In genomic region chr3:12954180-12954579, GRCh38 we compare ENCODE assay signal across 13 cellular contexts.
DNase-seq lines count a peak whose midpoint lies in the region; ATAC-seq and TF ChIP-seq lines count a peak whose summit lies in the region.
"Had no signal": no experiment of that assay in that cellular context is flagged by ENCODE, and none has a peak within 500 bp of the region (broad histone marks: within the 10 kb centered on the region; RNA-seq: fewer than 3 reads in every experiment).

No MANE protein-coding gene starts in this region.

- CTCF ChIA-PET in CD4-positive, alpha-beta T cell (lab: Charles Lee): no interaction called here

- DNase-seq in CD4-positive, alpha-beta T cell: no peak
- DNase-seq in esophagus squamous epithelium (lab: John Stamatoyannopoulos, UW) (no peak), gastrocnemius medialis (no peak), SKM-1 treated with dmso at 0.1 percent for 144 hours (lab: John Stamatoyannopoulos, UW; ENCODE audit: unreplicated experiment) (no peak), BE2C (no peak), activated gamma-delta T cell (lab: John Stamatoyannopoulos, UW) (no peak), HAP-1 (ENCODE audit: low spot score in 2 of 2) (no peak)
- DNase-seq: activated CD4-positive, alpha-beta T cell treated with anti-CD3 and anti-CD28 coated beads for 1 hour; DND-41; GM23248; NCI-H748 treated with DMSO at 0.1 percent for 48 hours; T-helper 1 cell had no signal

- H3K27me3 Mint-ChIP-seq in CD4-positive, alpha-beta T cell: no peaks in the 10 kb centered on the region

- no peak for TF ChIP-seq CTCF in CD4-positive, alpha-beta T cell (IDR thresholded peaks at IDR 0.05)
- TF ChIP-seq CTCF in VCaP (conservative IDR thresholded peaks at IDR 0.05) (no peak), esophagus squamous epithelium (IDR thresholded peaks at IDR 0.05) (no peak), gastrocnemius medialis (IDR thresholded peaks at IDR 0.05 in 4 of 5, conservative IDR thresholded peaks at IDR 0.05 in 1 of 5) (no peak), BE2C (IDR thresholded peaks at IDR 0.05; ENCODE audit: low read depth, low read length) (no peak)

- H3K9me3 Mint-ChIP-seq in CD4-positive, alpha-beta T cell: no peaks in the 10 kb centered on the region

- peaks cover 32 to 84% (median 51%) of the 10 kb centered on the region in 3 donors for H3K4me1 ChIP-seq in esophagus squamous epithelium
- H3K4me1 ChIP-seq in gastrocnemius medialis: peaks cover 75 to 86% of the 10 kb centered on the region in 2 donors
- no peaks in the 10 kb centered on the region; the same call in 1 of the 2 replicates for H3K4me1 ChIP-seq in BE2C
- peaks cover 1% of the 10 kb centered on the region for H3K4me1 ChIP-seq in HAP-1

- WGBS in esophagus squamous epithelium, 2 donors: 73 to 78% methylated on average over 5 of the region's 6 CpGs

- peaks cover 66% of the 10 kb centered on the region for H3K4me1 Mint-ChIP-seq in CD4-positive, alpha-beta T cell (ENCODE audit: low read depth)

- H3K27ac ChIP-seq in CD4-positive, alpha-beta T cell (ENCODE audit: low read depth, low read length): no peak overlapping the region
- H3K27ac ChIP-seq in VCaP (peak overlapping the region; percentile 77), esophagus squamous epithelium (peak overlapping the region; percentile 3 to 79 (median 68)), gastrocnemius medialis (peak overlapping the region; percentile 70 to 88 (median 80))

- H3K27ac Mint-ChIP-seq in CD4-positive, alpha-beta T cell: peak overlapping the region; percentile 63

- H3K27me3 ChIP-seq in CD4-positive, alpha-beta T cell (ENCODE audit: control insufficient read depth, insufficient read depth, low read length): no peaks in the 10 kb centered on the region
- H3K27me3 ChIP-seq in esophagus squamous epithelium: no peaks in the 10 kb centered on the region
- H3K27me3 ChIP-seq in gastrocnemius medialis: no peaks in the 10 kb centered on the region
- H3K27me3 ChIP-seq in BE2C: no peaks in the 10 kb centered on the region
- no peaks in the 10 kb centered on the region for H3K27me3 ChIP-seq in HAP-1 (ENCODE audit: low read depth)

- intact Hi-C loops in CD4-positive, alpha-beta T cell (cut with DNase I, micrococcal nuclease): no loop called here
- intact Hi-C loops in esophagus squamous epithelium (cut with DNase I) (no loop called here), gastrocnemius medialis (cut with DNase I; ENCODE audit: low total_unique reads) (loop anchor here (2.0 kb wide), 1 partner anchor 41 kb away; no protein-coding TSS in a partner anchor)

- H3K4me3 Mint-ChIP-seq in CD4-positive, alpha-beta T cell: no peak overlapping the region

- peaks cover 30% of the 10 kb centered on the region for H3K36me3 Mint-ChIP-seq in CD4-positive, alpha-beta T cell (ENCODE audit: low read depth)

- H3K36me3 ChIP-seq in esophagus squamous epithelium (no peaks in the 10 kb centered on the region), gastrocnemius medialis (no peaks in the 10 kb centered on the region), BE2C (no peaks in the 10 kb centered on the region), HAP-1 (replicated peaks) (no peaks in the 10 kb centered on the region)

- in situ Hi-C loops in gastrocnemius medialis (cut with MboI; ENCODE audit: low sequenced_read_pairs in 4 of 4) (no loop called here), HAP-1 (cut with MboI; ENCODE audit: low sequenced_read_pairs) (no loop called here)

- ATAC-seq in CD4-positive, alpha-beta T cell (ENCODE audit: poor library complexity): no peak
- no peak for ATAC-seq in gastrocnemius medialis

- H3K4me3 ChIP-seq in esophagus squamous epithelium (no peak overlapping the region), gastrocnemius medialis (no peak overlapping the region), BE2C (ENCODE audit: low read depth, low read length) (no peak overlapping the region), HAP-1 (no peak overlapping the region)
- H3K4me3 ChIP-seq: GM23248 had no signal

- POLR2A ChIA-PET in CD4-positive, alpha-beta T cell (lab: Charles Lee): no interaction called here

- H3K9me3 ChIP-seq in CD4-positive, alpha-beta T cell (ENCODE audit: control insufficient read depth, low read length): no peaks in the 10 kb centered on the region
- H3K9me3 ChIP-seq in esophagus squamous epithelium (no peaks in the 10 kb centered on the region), gastrocnemius medialis (no peaks in the 10 kb centered on the region), BE2C (no peaks in the 10 kb centered on the region), HAP-1 (no peaks in the 10 kb centered on the region)

- TF ChIP-seq POLR2A in esophagus squamous epithelium (IDR thresholded peaks at IDR 0.05): no peak
- no peak for TF ChIP-seq POLR2A in gastrocnemius medialis (IDR thresholded peaks at IDR 0.05)
